Comparison of ENCODE assay signal across 8 cellular contexts in genomic region chr3:151918253-151919029, GRCh38. TPM values are rescaled to one million over a fixed set of nuclear protein-coding genes. Genes with fewer than 3 reads are reported as not detected.
DNase-seq lines count a peak whose midpoint lies in the region; ATAC-seq and TF ChIP-seq lines count a peak whose summit lies in the region.

No MANE protein-coding gene starts in this region.

- no peak overlapping the region for H2AFZ ChIP-seq in OCI-LY7 (ENCODE audit: low read length)

- peaks cover 14% of the 10 kb centered on the region for H3K4me1 Mint-ChIP-seq in mesothelial cell of epicardium
- no peaks in the 10 kb centered on the region for H3K4me1 Mint-ChIP-seq in activated CD4-positive, alpha-beta T cell treated with anti-CD3 and anti-CD28 coated beads, Interleukin-2, amount 10 ng/mL, durations not matched to agents 7 days and 5 days

- H3K4me3 Mint-ChIP-seq in mesothelial cell of epicardium = no peak overlapping the region
- no peak overlapping the region for H3K4me3 Mint-ChIP-seq in activated CD4-positive, alpha-beta T cell treated with anti-CD3 and anti-CD28 coated beads, Interleukin-2, amount 10 ng/mL, durations not matched to agents 7 days and 5 days

- no peak overlapping the region for H3K4me2 ChIP-seq in OCI-LY7 (ENCODE audit: low read length)

- no peaks in the 10 kb centered on the region for H3K36me3 ChIP-seq in OCI-LY7 (ENCODE audit: insufficient read depth, low read length)

- H3K27ac ChIP-seq in OCI-LY7 (ENCODE audit: low read depth, low read length, poor library complexity, severe bottlenecking) = no peak overlapping the region

- no peaks in the 10 kb centered on the region for H3K9me3 ChIP-seq in OCI-LY7 (ENCODE audit: low read length)

- H3K4me1 ChIP-seq in OCI-LY7 (ENCODE audit: insufficient read depth, low read length, poor library complexity, severe bottlenecking) = no peaks in the 10 kb centered on the region

- H3K27ac Mint-ChIP-seq in mesothelial cell of epicardium = no peak overlapping the region
- H3K27ac Mint-ChIP-seq in activated CD4-positive, alpha-beta T cell treated with anti-CD3 and anti-CD28 coated beads, Interleukin-2, amount 10 ng/mL, durations not matched to agents 7 days and 5 days = no peak overlapping the region

- BruUV-seq in OCI-LY7 (replicated peaks; lab: Mats Ljungman, UMichigan) = no TSS peak

- peaks cover 11% of the 10 kb centered on the region for H3K9me3 Mint-ChIP-seq in mesothelial cell of epicardium
- H3K9me3 Mint-ChIP-seq in activated CD4-positive, alpha-beta T cell treated with anti-CD3 and anti-CD28 coated beads, Interleukin-2, amount 10 ng/mL, durations not matched to agents 7 days and 5 days = no peaks in the 10 kb centered on the region

- CTCF ChIA-PET in OCI-LY7 (lab: Charles Lee; ENCODE audit: unreplicated experiment) = no interaction called here
- CTCF ChIA-PET in activated CD4-positive, alpha-beta T cell treated with anti-CD3 and anti-CD28 coated beads, Interleukin-2, amount 10 ng/mL, durations not matched to agents 7 days and 5 days (lab: Charles Lee) = interaction anchor here (0.8 to 1.0 kb wide), 2 partner anchors 14 to 749 kb away, joined by 3 to 4 read pairs; no protein-coding TSS in a partner anchor

- H3K36me3 Mint-ChIP-seq in mesothelial cell of epicardium = no peaks in the 10 kb centered on the region
- no peaks in the 10 kb centered on the region for H3K36me3 Mint-ChIP-seq in activated CD4-positive, alpha-beta T cell treated with anti-CD3 and anti-CD28 coated beads, Interleukin-2, amount 10 ng/mL, durations not matched to agents 7 days and 5 days (ENCODE audit: low read depth)

- H3K79me2 ChIP-seq in OCI-LY7 (ENCODE audit: insufficient read depth, low read depth, low read length) = no peaks in the 10 kb centered on the region

- H3K9me2 ChIP-seq in OCI-LY7 (ENCODE audit: insufficient read depth, low read length) = no peaks in the 10 kb centered on the region

- intact Hi-C loops in OCI-LY7 (cut with micrococcal nuclease; ENCODE audit: unreplicated experiment) = loop anchor here (5.0 to 10.0 kb wide), 3 partner anchors 81 to 484 kb away; partner anchors contain the start of gene IGSF10

- TF ChIP-seq CTCF in OCI-LY7 (conservative IDR thresholded peaks at IDR 0.05; ENCODE audit: low read length) (peak; percentile 86), mesothelial cell of epicardium (IDR thresholded peaks at IDR 0.05; ENCODE audit: unreplicated experiment) (peak; percentile 44)

- peak; percentile 81 to 84 for DNase-seq in AML-193 (lab: John Stamatoyannopoulos, UW)
- peak; percentile 27 for DNase-seq in HuH-7.5 (ENCODE audit: low spot score)
- peak; percentile 44 for DNase-seq in OCI-LY7 (ENCODE audit: low spot score)
- peak; percentile 34 to 72 for DNase-seq in dermis microvascular lymphatic vessel endothelial cell (ENCODE audit: low read depth in 2 of 2)
- no peak for DNase-seq in mesothelial cell of epicardium (ENCODE audit: low spot score in 2 of 2, unreplicated experiment in 2 of 2)
- DNase-seq in activated CD4-positive, alpha-beta T cell treated with anti-CD3 and anti-CD28 coated beads, Interleukin-2, amount 10 ng/mL, durations not matched to agents 7 days and 5 days = no peak

- ATAC-seq in GM18520 (IDR thresholded peaks at IDR 0.05; ENCODE audit: unreplicated experiment) (peak; percentile 51), HG03097 (IDR thresholded peaks at IDR 0.05; ENCODE audit: low FRiP score, unreplicated experiment) (no peak)

- POLR2A ChIA-PET in OCI-LY7 (lab: Charles Lee) = interaction anchor here (0.6 to 0.9 kb wide), 3 partner anchors 114 to 1524 kb away, joined by 3 to 4 read pairs (median 3); no protein-coding TSS in a partner anchor
- POLR2A ChIA-PET in activated CD4-positive, alpha-beta T cell treated with anti-CD3 and anti-CD28 coated beads, Interleukin-2, amount 10 ng/mL, durations not matched to agents 7 days and 5 days (lab: Charles Lee) = no interaction called here

- H4K20me1 ChIP-seq in OCI-LY7 (ENCODE audit: insufficient read depth, low read length) = no peaks in the 10 kb centered on the region

- H3K27me3 Mint-ChIP-seq in mesothelial cell of epicardium (ENCODE audit: low read depth) = no peaks in the 10 kb centered on the region
- peaks cover 2% of the 10 kb centered on the region for H3K27me3 Mint-ChIP-seq in activated CD4-positive, alpha-beta T cell treated with anti-CD3 and anti-CD28 coated beads, Interleukin-2, amount 10 ng/mL, durations not matched to agents 7 days and 5 days

- H3K4me3 ChIP-seq in OCI-LY7 (ENCODE audit: low read depth, low read length, poor library complexity, severe bottlenecking) = no peak overlapping the region

RNA-seq across cellular contexts. Expression of gene SUCNR1, which starts 45.0 kb away (rescaled TPM):
- not detected in 2 replicates for total RNA-seq in OCI-LY7 (2014; rRNA removed; shearing (Covaris generic))
- total RNA-seq in OCI-LY7 (2022) (not detected in 2 replicates), dermis microvascular lymphatic vessel endothelial cell (not detected in 2 replicates), mesothelial cell of epicardium (0.13 to 0.18 TPM (median 0.13 TPM) in 3 replicates)
- total RNA-seq in activated CD4-positive, alpha-beta T cell treated with anti-CD3 and anti-CD28 coated beads, Interleukin-2, amount 10 ng/mL, durations not matched to agents 7 days and 5 days = not detected

Comparison
In these comparisons a context has a peak if more than half of its experiments do, and no peak if none do; other contexts are left out.
1. DNase-seq: peak in AML-193 (2 of 2), HuH-7.5 (single experiment), OCI-LY7 (single experiment) and dermis microvascular lymphatic vessel endothelial cell (2 of 2); none in mesothelial cell of epicardium (0 of 2) and activated CD4-positive, alpha-beta T cell treated with anti-CD3 and anti-CD28 coated beads, Interleukin-2, amount 10 ng/mL, durations not matched to agents 7 days and 5 days (single experiment).